In genomic region chr2:174554514-174555119, GRCh38 we compare ENCODE assay signal across 15 cellular contexts. TPM values are rescaled to one million over a fixed set of nuclear protein-coding genes. Genes with fewer than 3 reads are reported as not detected.
DNase-seq lines count a peak whose midpoint lies in the region; ATAC-seq, FAIRE-seq and TF ChIP-seq lines count a peak whose summit lies in the region.
"Had no signal": no experiment of that assay in that cellular context is flagged by ENCODE, and none has a peak within 500 bp of the region (broad histone marks: within the 10 kb centered on the region; RNA-seq: fewer than 3 reads in every experiment).

No MANE protein-coding gene starts in this region.

- DNase-seq in CD4-positive, alpha-beta T cell, result no peak
- no peak for DNase-seq in GM12891 (ENCODE audit: insufficient read length, low spot score)
- no peak for DNase-seq in activated CD8-positive, alpha-beta T cell treated with anti-CD3 and anti-CD28 coated beads for 36 hours
- no peak for DNase-seq in memory B cell (ENCODE audit: low spot score in 2 of 2)
- DNase-seq in NCI-H1417 (lab: John Stamatoyannopoulos, UW), result no peak
- DNase-seq in HuH-7.5 (ENCODE audit: low spot score), result no peak
- DNase-seq in erythroblast (lab: John Stamatoyannopoulos, UW), result no peak
- DNase-seq: activated CD4-positive, alpha-beta T cell treated with anti-CD3 and anti-CD28 coated beads for 1 hour; activated gamma-delta T cell; DND-41; NCI-H1048; NCI-H345; psoas muscle; SW 1271 had no signal

- H3K9me3 Mint-ChIP-seq in CD4-positive, alpha-beta T cell, result peaks cover 2% of the 10 kb centered on the region
- peaks cover 3% of the 10 kb centered on the region for H3K9me3 Mint-ChIP-seq in activated CD8-positive, alpha-beta T cell treated with anti-CD3 and anti-CD28 coated beads for 36 hours
- H3K9me3 Mint-ChIP-seq in memory B cell, result no peaks in the 10 kb centered on the region

- no peaks in the 10 kb centered on the region for H3K27me3 ChIP-seq in CD4-positive, alpha-beta T cell (ENCODE audit: control insufficient read depth, insufficient read depth, low read length)

- CTCF ChIA-PET in CD4-positive, alpha-beta T cell (lab: Charles Lee), result interaction anchor here (1.7 to 2.7 kb wide), 4 partner anchors 8 to 145 kb away, joined by 4 to 9 read pairs (median 6); no protein-coding TSS in a partner anchor
- CTCF ChIA-PET in activated CD8-positive, alpha-beta T cell treated with anti-CD3 and anti-CD28 coated beads for 36 hours (lab: Charles Lee), result interaction anchor here (1.0 to 3.6 kb wide), 9 partner anchors 15 to 213 kb away, joined by 3 to 23 read pairs (median 4); no protein-coding TSS in a partner anchor

- TF ChIP-seq POLR2A in GM12891 (IDR thresholded peaks at IDR 0.05; ENCODE audit: low read depth, low read length) (no peak), erythroblast (IDR thresholded peaks at IDR 0.05; ENCODE audit: low read length) (no peak)

- peak overlapping the region; percentile 76 for H3K27ac Mint-ChIP-seq in CD4-positive, alpha-beta T cell
- peak overlapping the region; percentile 92 for H3K27ac Mint-ChIP-seq in activated CD8-positive, alpha-beta T cell treated with anti-CD3 and anti-CD28 coated beads for 36 hours
- H3K27ac Mint-ChIP-seq in memory B cell, result peak overlapping the region; percentile 95
- H3K27ac Mint-ChIP-seq: GM23338 had no signal

- POLR2A ChIA-PET in CD4-positive, alpha-beta T cell (lab: Charles Lee), result interaction anchor here (0.7 to 2.8 kb wide), 12 partner anchors 7 to 70 kb away, joined by 3 to 16 read pairs (median 4); partner anchors contain the start of genes GPR155 and WIPF1
- POLR2A ChIA-PET in activated CD8-positive, alpha-beta T cell treated with anti-CD3 and anti-CD28 coated beads for 36 hours (lab: Charles Lee), result interaction anchor here (0.8 to 1.4 kb wide), 5 partner anchors 8 to 68 kb away, joined by 3 to 6 read pairs (median 4); partner anchors contain the start of gene GPR155

- H3K4me1 Mint-ChIP-seq in CD4-positive, alpha-beta T cell (ENCODE audit: low read depth), result peaks cover 43% of the 10 kb centered on the region
- H3K4me1 Mint-ChIP-seq in activated CD8-positive, alpha-beta T cell treated with anti-CD3 and anti-CD28 coated beads for 36 hours (ENCODE audit: low read depth), result peaks cover 35% of the 10 kb centered on the region
- H3K4me1 Mint-ChIP-seq in memory B cell, result peaks cover 19% of the 10 kb centered on the region
- H3K4me1 Mint-ChIP-seq: GM23338 had no signal

- intact Hi-C loops in CD4-positive, alpha-beta T cell (cut with DNase I, micrococcal nuclease), result loop anchor here in 1 of 2 experiments (5.0 kb wide), 1 partner anchor 62 kb away; no protein-coding TSS in a partner anchor
- intact Hi-C loops in activated CD8-positive, alpha-beta T cell treated with anti-CD3 and anti-CD28 coated beads for 36 hours (cut with micrococcal nuclease), result no loop called here

- peaks cover 42% of the 10 kb centered on the region for H3K36me3 Mint-ChIP-seq in CD4-positive, alpha-beta T cell (ENCODE audit: low read depth)
- peaks cover 25% of the 10 kb centered on the region for H3K36me3 Mint-ChIP-seq in activated CD8-positive, alpha-beta T cell treated with anti-CD3 and anti-CD28 coated beads for 36 hours (ENCODE audit: low read depth)
- no peaks in the 10 kb centered on the region for H3K36me3 Mint-ChIP-seq in memory B cell

- H3K9me3 ChIP-seq in CD4-positive, alpha-beta T cell (ENCODE audit: control insufficient read depth, low read length), result no peaks in the 10 kb centered on the region
- H3K9me3 ChIP-seq: psoas muscle had no signal

- FAIRE-seq in GM12891 (lab: Jason Lieb, UNC), result peak; percentile 40

- H3K27me3 Mint-ChIP-seq in CD4-positive, alpha-beta T cell, result no peaks in the 10 kb centered on the region
- H3K27me3 Mint-ChIP-seq in activated CD8-positive, alpha-beta T cell treated with anti-CD3 and anti-CD28 coated beads for 36 hours, result no peaks in the 10 kb centered on the region
- H3K27me3 Mint-ChIP-seq in memory B cell, result no peaks in the 10 kb centered on the region

- peak; percentile 66 for ATAC-seq in CD4-positive, alpha-beta T cell (ENCODE audit: poor library complexity)
- peak; percentile 52 for ATAC-seq in activated CD8-positive, alpha-beta T cell treated with anti-CD3 and anti-CD28 coated beads for 36 hours
- ATAC-seq in memory B cell (ENCODE audit: low read depth), result peak; percentile 59
- ATAC-seq: GM23338, psoas muscle had no signal

- no peak overlapping the region for H3K4me3 Mint-ChIP-seq in CD4-positive, alpha-beta T cell
- H3K4me3 Mint-ChIP-seq in activated CD8-positive, alpha-beta T cell treated with anti-CD3 and anti-CD28 coated beads for 36 hours, result no peak overlapping the region
- H3K4me3 Mint-ChIP-seq in memory B cell, result peak overlapping the region; percentile 17
- H3K4me3 Mint-ChIP-seq: GM23338 had no signal

- H3K27ac ChIP-seq in CD4-positive, alpha-beta T cell (ENCODE audit: low read depth, low read length), result peak overlapping the region; percentile 59
- H3K27ac ChIP-seq: psoas muscle had no signal

- TF ChIP-seq CTCF in CD4-positive, alpha-beta T cell (IDR thresholded peaks at IDR 0.05), result no peak
- no peak for TF ChIP-seq CTCF in activated CD8-positive, alpha-beta T cell treated with anti-CD3 and anti-CD28 coated beads for 36 hours (IDR thresholded peaks at IDR 0.05)

TF ChIP-seq in GM12891, 5 proteins besides CTCF, POLR2A, EP300 and RAD21:
- TF ChIP-seq POU2F2 (IDR thresholded peaks at IDR 0.05; ENCODE audit: low read depth, low read length) (no peak), POLR2AphosphoS5 (IDR thresholded peaks at IDR 0.05; ENCODE audit: low read depth, low read length) (no peak), TAF1 (IDR thresholded peaks at IDR 0.05; ENCODE audit: low read depth, low read length) (no peak), SPI1 (IDR thresholded peaks at IDR 0.05; ENCODE audit: low read depth, low read length) (no peak), PAX5 (IDR thresholded peaks at IDR 0.05; ENCODE audit: insufficient read depth, low read length, severe bottlenecking) (no peak)

RNA-seq across cellular contexts. Expression of gene WIPF1, which starts 43.0 kb away (rescaled TPM):
- total RNA-seq in CD4-positive, alpha-beta T cell, result 100 to 1,000 TPM; 237 to 264 TPM
- polyA plus RNA-seq in GM12891 (2012; ENCODE audit: low read depth, missing spikeins), result 91.7 TPM
- 100 to 1,000 TPM; 361 to 365 TPM for total RNA-seq in activated CD8-positive, alpha-beta T cell treated with anti-CD3 and anti-CD28 coated beads for 36 hours
